Comparison of ENCODE assay signal across 10 cellular contexts in the genomic region with DNA sequence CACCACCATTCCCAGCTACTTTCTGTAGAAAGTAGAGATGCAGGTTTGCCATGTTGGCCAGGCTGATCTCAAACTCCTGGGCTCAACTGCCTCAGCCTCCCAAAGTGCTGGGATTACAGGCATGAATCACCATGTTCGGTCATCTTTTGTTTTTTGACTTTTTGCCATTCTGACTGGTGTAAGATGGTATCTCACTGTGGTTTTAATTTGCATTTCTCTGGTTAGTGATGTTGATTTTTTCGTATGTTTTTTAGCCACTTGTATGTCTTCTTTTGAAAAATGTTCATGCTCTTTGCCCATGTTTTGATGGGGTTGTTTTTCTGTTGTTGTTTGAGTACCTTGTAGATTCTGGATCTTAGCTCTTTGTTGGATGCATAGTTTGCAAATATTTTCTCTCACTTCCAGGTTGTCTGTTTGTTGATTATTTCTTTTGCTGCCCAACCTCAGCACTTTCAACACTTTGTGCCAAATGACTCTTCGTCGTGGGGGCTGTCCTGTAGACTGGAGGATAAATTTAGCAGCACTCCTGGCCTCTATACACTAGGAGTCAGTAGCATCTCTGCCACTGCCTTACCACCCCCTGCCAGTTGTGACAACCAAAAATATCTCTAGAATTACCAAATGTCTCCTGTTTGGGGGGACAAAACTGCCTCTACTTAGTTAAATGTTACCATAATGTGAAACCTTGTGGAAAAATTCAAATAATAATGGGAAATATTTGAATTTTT. TPM values are rescaled to one million over a fixed set of nuclear protein-coding genes. Genes with fewer than 3 reads are reported as not detected.
DNase-seq lines count a peak whose midpoint lies in the region; ATAC-seq and TF ChIP-seq lines count a peak whose summit lies in the region.
"Had no signal": no experiment of that assay in that cellular context is flagged by ENCODE, and none has a peak within 500 bp of the region (broad histone marks: within the 10 kb centered on the region; RNA-seq: fewer than 3 reads in every experiment).

No MANE protein-coding gene starts in this region.

- H3K79me2 ChIP-seq in GM23248 (ENCODE audit: insufficient read depth): no peaks in the 10 kb centered on the region

- no peaks in the 10 kb centered on the region for H3K36me3 ChIP-seq in GM23248 (ENCODE audit: low read depth)

- H3F3A ChIP-seq in GM23248 (ENCODE audit: insufficient read depth): peaks cover 31% of the 10 kb centered on the region

- DNase-seq in EL: peak; percentile 75
- peak; percentile 88 for DNase-seq in GM23248
- peak; percentile 58 to 80 for DNase-seq in foreskin fibroblast
- DNase-seq in NOMO-1 treated with dmso at 0.1 percent for 144 hours (lab: John Stamatoyannopoulos, UW; ENCODE audit: unreplicated experiment): no peak
- no peak for DNase-seq in GM19238 (ENCODE audit: insufficient read length, low spot score)
- no peak for DNase-seq in hippocampal formation (lab: John Stamatoyannopoulos, UW)
- DNase-seq: central memory CD4-positive, alpha-beta T cell; NCI-H2227 treated with DMSO at 0.1 percent for 48 hours had no signal

- no peak for TF ChIP-seq CTCF in foreskin fibroblast (IDR thresholded peaks at IDR 0.05; ENCODE audit: low read depth, low read length)

- peaks cover 20% of the 10 kb centered on the region for H3K27me3 Mint-ChIP-seq in T-helper 1 cell treated with Interleukin-12 subunit alpha and Interleukin-12 subunit beta and Interleukin-4 antibody, amounts not matched to agents 30 μg/mL and 1 μg/mL, for 36 hours (ENCODE audit: low read depth)

- H3K4me3 ChIP-seq in GM23248 (peak overlapping the region; percentile 42), foreskin fibroblast (ENCODE audit: low read depth in 1 of 2, low read length in 2 of 2) (no peak overlapping the region)

- WGBS in GM23248 (ENCODE audit: low coverage in 1 of 2, low lambda C conversion rate in 2 of 2, missing lambda C conversion rate in 2 of 2), 2 experiments: 12 to 27% methylated on average over 4 of the region's 4 CpGs

- H3K4me3 Mint-ChIP-seq in T-helper 1 cell treated with Interleukin-12 subunit alpha and Interleukin-12 subunit beta and Interleukin-4 antibody, amounts not matched to agents 30 μg/mL and 1 μg/mL, for 36 hours: no peak overlapping the region

- no peak for ATAC-seq in HG03045 (IDR thresholded peaks at IDR 0.05; ENCODE audit: unreplicated experiment)

- H3K27ac Mint-ChIP-seq in T-helper 1 cell treated with Interleukin-12 subunit alpha and Interleukin-12 subunit beta and Interleukin-4 antibody, amounts not matched to agents 30 μg/mL and 1 μg/mL, for 36 hours: peak overlapping the region; percentile 21

- H4K20me1 ChIP-seq in GM23248 (ENCODE audit: insufficient read depth): no peaks in the 10 kb centered on the region

- H3K4me2 ChIP-seq in GM23248 (ENCODE audit: unreplicated experiment): peak overlapping the region; percentile 67

- no peaks in the 10 kb centered on the region for H3K9me3 Mint-ChIP-seq in T-helper 1 cell treated with Interleukin-12 subunit alpha and Interleukin-12 subunit beta and Interleukin-4 antibody, amounts not matched to agents 30 μg/mL and 1 μg/mL, for 36 hours

- H3K9ac ChIP-seq in GM23248: no peak overlapping the region

- peaks cover 8% of the 10 kb centered on the region for H3K4me1 Mint-ChIP-seq in T-helper 1 cell treated with Interleukin-12 subunit alpha and Interleukin-12 subunit beta and Interleukin-4 antibody, amounts not matched to agents 30 μg/mL and 1 μg/mL, for 36 hours (ENCODE audit: low read depth)

- peaks cover 27% of the 10 kb centered on the region for H3K4me1 ChIP-seq in GM23248 (ENCODE audit: insufficient read depth)

- no peaks in the 10 kb centered on the region for H3K27me3 ChIP-seq in GM23248 (replicated peaks; ENCODE audit: insufficient read depth)

- in situ Hi-C loops in GM23248 (cut with MboI): loop anchor here (25.0 kb wide), 2 partner anchors 355 to 555 kb away; partner anchors contain the start of gene WNT16

- H3K36me3 Mint-ChIP-seq in T-helper 1 cell treated with Interleukin-12 subunit alpha and Interleukin-12 subunit beta and Interleukin-4 antibody, amounts not matched to agents 30 μg/mL and 1 μg/mL, for 36 hours (ENCODE audit: low read depth): no peaks in the 10 kb centered on the region

- no peaks in the 10 kb centered on the region for H3K9me2 ChIP-seq in GM23248 (ENCODE audit: insufficient read depth)

- no peak overlapping the region for H3K27ac ChIP-seq in GM23248

- no peaks in the 10 kb centered on the region for H3K9me3 ChIP-seq in GM23248 (ENCODE audit: low read depth)

- H2AFZ ChIP-seq in GM23248: no peak overlapping the region

RNA-seq across cellular contexts. Expression of gene CPED1, which starts 6.5 kb away (rescaled TPM):
- 20.2 and 23.0 TPM in 2 replicates for total RNA-seq in GM23248 (2014; rRNA removed; shearing (Covaris generic))
- polyA plus RNA-seq in GM23248 (2016; fragmentation: Nextera tagmentation; extraction: Ambion mirVana): 12.4 and 13.5 TPM in 2 replicates

RNA-seq across cellular contexts. Expression of gene ING3, which starts 31.5 kb away (rescaled TPM):
- total RNA-seq in GM23248 (2014; rRNA removed; shearing (Covaris generic)): 10.1 and 13.3 TPM in 2 replicates
- polyA plus RNA-seq in GM23248 (2016; fragmentation: Nextera tagmentation; extraction: Ambion mirVana): 21.6 and 27.0 TPM in 2 replicates

Comparison
In these comparisons a context has a peak if more than half of its experiments do, and no peak if none do; other contexts are left out.
1. DNase-seq: peak in EL (single experiment), GM23248 (single experiment) and foreskin fibroblast (2 of 2); none in NOMO-1 treated with dmso at 0.1 percent for 144 hours (single experiment), GM19238 (single experiment) and hippocampal formation (0 of 2).